ENCODE assay signal across 8 cellular contexts in the genomic region with DNA sequence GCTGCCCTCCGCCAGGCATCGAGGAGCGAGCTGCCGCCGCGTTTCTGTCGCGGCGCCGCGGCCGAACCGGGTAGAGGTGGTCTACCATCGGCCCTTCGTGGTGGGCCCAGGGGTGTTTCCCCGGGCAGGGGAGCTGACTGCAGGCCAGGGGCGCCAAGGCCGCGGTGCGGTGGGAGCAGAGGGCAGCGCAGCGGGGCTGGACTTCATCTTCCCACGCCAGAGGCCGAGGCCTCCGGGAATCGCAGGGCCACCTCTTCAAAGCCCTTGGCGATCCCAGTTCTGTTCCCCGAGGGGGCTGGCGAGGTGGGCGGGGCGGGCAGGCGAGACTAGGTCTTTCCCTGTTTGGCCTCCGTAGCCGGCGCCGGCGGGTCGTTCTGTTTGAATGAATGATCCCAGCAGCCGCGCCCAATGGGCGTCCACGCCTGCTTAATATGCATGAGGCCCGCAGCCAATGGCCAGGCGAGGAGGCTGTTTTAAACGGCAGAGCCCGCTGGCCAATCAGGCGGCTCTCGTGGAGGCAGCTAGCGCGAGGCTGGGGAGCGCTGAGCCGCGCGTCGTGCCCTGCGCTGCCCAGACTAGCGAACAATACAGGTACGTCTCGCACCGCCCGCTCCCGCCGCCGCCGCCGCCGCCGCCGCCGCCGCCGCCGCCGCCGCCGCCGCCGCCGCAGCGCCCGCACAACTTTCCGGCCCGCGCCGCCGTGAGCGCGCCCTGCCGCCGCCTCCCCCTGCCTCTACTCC. TPM values are rescaled to one million over a fixed set of nuclear protein-coding genes. Genes with fewer than 3 reads are reported as not detected.
A peak's percentile ranks its signal among the peaks of the same experiment; 100 is the strongest.
DNase-seq lines count a peak whose midpoint lies in the region; ATAC-seq and TF ChIP-seq lines count a peak whose summit lies in the region.

A gene (plus strand): TSS at position 550 of the 740 bp plus-strand sequence. CDS start 2,265 bp downstream, outside the sequence.

- ATAC-seq in HG03175 (IDR thresholded peaks at IDR 0.05; ENCODE audit: unreplicated experiment) (peak; percentile 97), activated B cell treated with CpG ODN at 0.5 μM for 24 hours (ENCODE audit: low read depth) (peak; percentile 97)

- peaks cover 11% of the 10 kb centered on the region for H3K27me3 Mint-ChIP-seq in activated B cell treated with CpG ODN at 0.5 μM for 24 hours

- peaks cover 12% of the 10 kb centered on the region for H3K4me1 Mint-ChIP-seq in activated B cell treated with CpG ODN at 0.5 μM for 24 hours

- CTCF ChIA-PET in activated B cell treated with CpG ODN at 0.5 μM for 24 hours (lab: Charles Lee), result no interaction called here

- peak within 1 kb of the TSS; percentile 67 for H3K4me3 ChIP-seq in AG09309 (ENCODE audit: control insufficient read depth, low read depth, low read length)

- intact Hi-C loops in activated B cell treated with CpG ODN at 0.5 μM for 24 hours (cut with micrococcal nuclease), result loop anchor here (1.0 to 10.0 kb wide), 3 partner anchors 85 to 1038 kb away; a partner anchor contains a TSS

- peak; percentile 57 for TF ChIP-seq POLR2A in GM18951 (IDR thresholded peaks at IDR 0.05; ENCODE audit: extremely low read depth, insufficient read depth, insufficient read length)

- POLR2A ChIA-PET in activated B cell treated with CpG ODN at 0.5 μM for 24 hours (lab: Charles Lee), result interaction anchor here (0.6 kb wide), 1 partner anchor 10 kb away, joined by 3 read pairs; no protein-coding TSS in a partner anchor

- H3K9me3 Mint-ChIP-seq in activated B cell treated with CpG ODN at 0.5 μM for 24 hours, result no peaks in the 10 kb centered on the region

- in situ Hi-C loops in GM18951 (cut with MboI; ENCODE audit: low sequenced_read_pairs, unreplicated experiment), result loop anchor here (25.0 kb wide), 1 partner anchor 221 kb away; no protein-coding TSS in a partner anchor

- TF ChIP-seq CTCF in AG09309 (IDR thresholded peaks at IDR 0.05; ENCODE audit: control insufficient read depth, insufficient read depth, low read depth, low read length, missing control alignments) (no peak), activated B cell treated with CpG ODN at 0.5 μM for 24 hours (IDR thresholded peaks at IDR 0.05) (no peak)

- H3K4me3 Mint-ChIP-seq in activated B cell treated with CpG ODN at 0.5 μM for 24 hours, result peak within 1 kb of the TSS; percentile 64

- H3K36me3 Mint-ChIP-seq in activated B cell treated with CpG ODN at 0.5 μM for 24 hours (ENCODE audit: low read depth), result no peaks in the 10 kb centered on the region

- H3K27ac Mint-ChIP-seq in activated B cell treated with CpG ODN at 0.5 μM for 24 hours, result no peak within 1 kb of the TSS

- peak; percentile 48 for DNase-seq in AG09309 (ENCODE audit: low read depth)
- peak; percentile 81 for DNase-seq in NCI-H2227 treated with DMSO at 0.1 percent for 48 hours (lab: John Stamatoyannopoulos, UW)
- DNase-seq in activated B cell treated with CpG ODN at 0.5 μM for 24 hours, result peak; percentile 59
- peak; percentile 73 for DNase-seq in central memory CD4-positive, alpha-beta T cell
- DNase-seq in islet precursor cell, result peak; percentile 98
- DNase-seq in stimulated activated CD4-positive, alpha-beta T cell treated with anti-CD3 and anti-CD28 coated beads, Interleukin-15, amount 100 ng/mL, for 1 hour (ENCODE audit: low read depth in 1 of 2, low spot score in 1 of 2), result peak; percentile 47 to 58

RNA-seq across cellular contexts. Expression of the gene that starts here (rescaled TPM):
- total RNA-seq in activated B cell treated with CpG ODN at 0.5 μM for 24 hours, result 1.7 and 2.5 TPM in 2 replicates

Comparison
In these comparisons a context has a peak if more than half of its experiments do, and no peak if none do; other contexts are left out.
1. Peak in every context shown above with its lines: DNase-seq, ATAC-seq and H3K4me3 ChIP-seq.
2. DNase-seq: peak in every context shown above with its lines; median percentile 98 in islet precursor cell; 81 in NCI-H2227 treated with DMSO at 0.1 percent for 48 hours; 73 in central memory CD4-positive, alpha-beta T cell; 59 in activated B cell treated with CpG ODN at 0.5 μM for 24 hours; 52 in stimulated activated CD4-positive, alpha-beta T cell treated with anti-CD3 and anti-CD28 coated beads, Interleukin-15, amount 100 ng/mL, for 1 hour; 48 in AG09309.